In the genomic region with DNA sequence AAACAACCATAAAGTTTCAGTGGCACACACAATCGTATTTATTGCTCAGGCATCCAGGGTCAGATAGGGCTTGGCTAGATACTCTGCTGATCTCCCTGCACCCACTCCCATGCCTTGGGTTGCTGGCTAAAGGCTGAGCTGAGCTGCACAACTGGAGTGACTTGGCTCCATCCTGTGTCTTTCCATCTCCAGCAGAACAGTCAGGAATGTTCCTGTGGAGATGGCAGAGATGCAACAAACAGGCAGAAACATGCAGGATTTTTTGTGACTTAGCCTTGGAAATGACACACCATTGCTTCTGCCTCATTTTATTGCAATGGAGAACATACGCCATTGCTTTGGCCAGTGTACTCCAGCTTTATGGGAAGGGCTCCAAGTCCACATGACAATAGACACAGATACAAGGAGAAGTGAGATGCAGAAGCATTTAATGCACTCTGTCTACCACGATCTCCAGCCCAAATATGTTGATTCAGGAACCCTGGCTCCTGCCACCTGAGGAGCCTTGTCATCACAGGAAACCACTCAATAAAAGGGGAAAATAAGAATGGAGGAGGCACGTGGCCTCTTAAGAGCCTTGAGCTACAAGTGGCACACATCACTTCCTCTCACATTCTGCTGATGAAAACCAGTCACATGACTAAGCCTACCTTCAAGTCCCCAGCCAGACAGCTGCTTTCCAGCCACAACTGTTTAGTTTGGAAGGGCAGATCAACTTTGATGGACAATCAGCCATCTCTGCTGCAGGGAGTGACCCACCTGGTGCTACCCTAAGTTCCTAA, we compare ENCODE assay signal across 17 cellular contexts. TPM values are rescaled to one million over a fixed set of nuclear protein-coding genes. Genes with fewer than 3 reads are reported as not detected.
DNase-seq lines count a peak whose midpoint lies in the region; ATAC-seq lines count a peak whose summit lies in the region.
"Had no signal": no experiment of that assay in that cellular context is flagged by ENCODE, and none has a peak within 500 bp of the region (broad histone marks: within the 10 kb centered on the region; RNA-seq: fewer than 3 reads in every experiment).

No MANE protein-coding gene starts in this region.

- DNase-seq in NOMO-1 treated with DMSO at 0.1 percent for 48 hours (lab: John Stamatoyannopoulos, UW; ENCODE audit: unreplicated experiment) (peak; percentile 8), NOMO-1 treated with dmso at 0.1 percent for 144 hours (lab: John Stamatoyannopoulos, UW; ENCODE audit: unreplicated experiment) (no peak), NCI-H1105 treated with DMSO at 0.1 percent for 48 hours (lab: John Stamatoyannopoulos, UW) (peak; percentile 26), RPMI8226 (peak; percentile 20), renal cortical epithelial cell (ENCODE audit: low read depth) (peak; percentile 24), NCI-H1694 (lab: John Stamatoyannopoulos, UW) (no peak)
- no peak for DNase-seq in CD4-positive, alpha-beta memory T cell
- DNase-seq: activated CD4-positive, alpha-beta T cell treated with anti-CD3 and anti-CD28 coated beads, Interleukin-2, amount 10 ng/mL, durations not matched to agents 24 days and 14 days; activated effector memory CD4-positive, alpha-beta T cell treated with anti-CD3 and anti-CD28 coated beads, Interleukin-2, amount 50 U/mL, for 16 hours; brain microvascular endothelial cell; heart right ventricle; stimulated activated CD8-positive, alpha-beta memory T cell treated with anti-CD3 and anti-CD28 coated beads, Interleukin-4, amount 100 ng/mL, for 48 hours had no signal

- CTCF ChIA-PET in CD4-positive, alpha-beta memory T cell (lab: Charles Lee; ENCODE audit: partially characterized antibody) = interaction anchor here (1.5 to 2.4 kb wide), 2 partner anchors 17 to 31 kb away, joined by 3 to 6 read pairs; no protein-coding TSS in a partner anchor

- no peak overlapping the region for H3K27ac Mint-ChIP-seq in CD4-positive, alpha-beta memory T cell
- H3K27ac Mint-ChIP-seq: activated CD4-positive, alpha-beta T cell treated with anti-CD3 and anti-CD28 coated beads, Interleukin-2, amount 10 ng/mL, durations not matched to agents 24 days and 14 days had no signal

- no peaks in the 10 kb centered on the region for H3K4me1 ChIP-seq in CD4-positive, alpha-beta memory T cell (ENCODE audit: insufficient read depth, low read length)

- H3K36me3 Mint-ChIP-seq in CD4-positive, alpha-beta memory T cell = no peaks in the 10 kb centered on the region
- H3K36me3 Mint-ChIP-seq: IgD-negative memory B cell had no signal

- peak overlapping the region in 1 of 8 donors; percentile 41 for H3K4me3 Mint-ChIP-seq in CD4-positive, alpha-beta memory T cell
- H3K4me3 Mint-ChIP-seq: activated CD4-positive, alpha-beta T cell treated with anti-CD3 and anti-CD28 coated beads, Interleukin-2, amount 10 ng/mL, durations not matched to agents 24 days and 14 days; IgD-negative memory B cell had no signal

- H3K27me3 ChIP-seq in CD4-positive, alpha-beta memory T cell (ENCODE audit: insufficient read depth, low read length) = peaks cover 7% of the 10 kb centered on the region

- POLR2A ChIA-PET in CD4-positive, alpha-beta memory T cell (lab: Charles Lee; ENCODE audit: partially characterized antibody) = no interaction called here

- H3K9me3 ChIP-seq in CD4-positive, alpha-beta memory T cell (ENCODE audit: control insufficient read depth in 1 of 2, low read length in 2 of 2) = no peaks in the 10 kb centered on the region
- H3K9me3 ChIP-seq: heart right ventricle had no signal

- peaks cover 11 to 14% of the 10 kb centered on the region in 2 donors for H3K27me3 Mint-ChIP-seq in CD4-positive, alpha-beta memory T cell

- H3K4me3 ChIP-seq in CD4-positive, alpha-beta memory T cell (ENCODE audit: low read length in 2 of 2) = no peak overlapping the region
- H3K4me3 ChIP-seq: heart right ventricle had no signal

- H3K36me3 ChIP-seq in CD4-positive, alpha-beta memory T cell (ENCODE audit: insufficient read depth, low read length) = no peaks in the 10 kb centered on the region
- H3K36me3 ChIP-seq: brain microvascular endothelial cell, heart right ventricle had no signal

- no peak overlapping the region for H3K27ac ChIP-seq in CD4-positive, alpha-beta memory T cell (ENCODE audit: low read depth, low read length)
- H3K27ac ChIP-seq: brain microvascular endothelial cell, heart right ventricle had no signal

- intact Hi-C loops in CD4-positive, alpha-beta memory T cell (cut with micrococcal nuclease) = loop anchor here (10.0 kb wide), 1 partner anchor 772 kb away; no protein-coding TSS in a partner anchor

- peaks cover 2 to 7% (median 3%) of the 10 kb centered on the region in 4 donors for H3K4me1 Mint-ChIP-seq in CD4-positive, alpha-beta memory T cell

- no peak for ATAC-seq in HG02588 (IDR thresholded peaks at IDR 0.05; ENCODE audit: unreplicated experiment)
- ATAC-seq: HCT116, heart right ventricle had no signal

- no peaks in the 10 kb centered on the region for H3K9me3 Mint-ChIP-seq in CD4-positive, alpha-beta memory T cell
- H3K9me3 Mint-ChIP-seq: activated CD4-positive, alpha-beta T cell treated with anti-CD3 and anti-CD28 coated beads, Interleukin-2, amount 10 ng/mL, durations not matched to agents 24 days and 14 days had no signal

RNA-seq across cellular contexts. Expression of a gene that starts 10.1 kb away (rescaled TPM):
- total RNA-seq in renal cortical epithelial cell = not detected in 2 replicates
- not detected for total RNA-seq in CD4-positive, alpha-beta memory T cell
- polyA plus RNA-seq in CD4-positive, alpha-beta memory T cell = not detected
- total RNA-seq: activated CD4-positive, alpha-beta T cell treated with anti-CD3 and anti-CD28 coated beads, Interleukin-2, amount 10 ng/mL, durations not matched to agents 24 days and 14 days; lung microvascular endothelial cell; urinary bladder had no signal
- polyA plus RNA-seq: heart right ventricle, IgD-negative memory B cell, urinary bladder had no signal

RNA-seq across cellular contexts. Expression of a gene that starts 21.5 kb away (rescaled TPM):
- total RNA-seq in renal cortical epithelial cell = not detected in 2 replicates
- total RNA-seq in CD4-positive, alpha-beta memory T cell = not detected
- not detected for polyA plus RNA-seq in CD4-positive, alpha-beta memory T cell
- total RNA-seq: activated CD4-positive, alpha-beta T cell treated with anti-CD3 and anti-CD28 coated beads, Interleukin-2, amount 10 ng/mL, durations not matched to agents 24 days and 14 days; heart right ventricle; lung microvascular endothelial cell; urinary bladder had no signal
- polyA plus RNA-seq: heart right ventricle, IgD-negative memory B cell, urinary bladder had no signal

Comparison
In these comparisons a context has a peak if more than half of its experiments do, and no peak if none do; other contexts are left out.
1. DNase-seq: peak in NOMO-1 treated with DMSO at 0.1 percent for 48 hours (single experiment), NCI-H1105 treated with DMSO at 0.1 percent for 48 hours (single experiment), RPMI8226 (single experiment) and renal cortical epithelial cell (single experiment); none in NOMO-1 treated with dmso at 0.1 percent for 144 hours (single experiment), CD4-positive, alpha-beta memory T cell (0 of 5) and NCI-H1694 (single experiment).